ENCODE assay signal across 8 cellular contexts in genomic region chr19:6423499-6424189, GRCh38. TPM values are rescaled to one million over a fixed set of nuclear protein-coding genes. Genes with fewer than 3 reads are reported as not detected.
DNase-seq lines count a peak whose midpoint lies in the region; ATAC-seq and TF ChIP-seq lines count a peak whose summit lies in the region.

No MANE protein-coding gene starts in this region.

- peak overlapping the region; percentile 84 for H3K9ac ChIP-seq in ES-I3 (ENCODE audit: low read depth, low read length)

- peaks cover 11% of the 10 kb centered on the region for H3K36me3 ChIP-seq in ES-I3 (ENCODE audit: insufficient read depth, low read length)

- intact Hi-C loops in activated T-helper 2 cell treated with anti-CD3 and anti-CD28 coated beads, Interferon-gamma antibody, Interleukin-2, Interleukin-4, amounts not matched to agents 10 μg/mL and 5 μg/mL and 100 μg/mL, durations not matched to agents 14 hours and 24 hours and 36 hours (cut with micrococcal nuclease) = loop anchor here (2.0 to 10.0 kb wide), 2 partner anchors 63 to 81 kb away; partner anchors contain the start of genes CLPP and TUBB4A

- H3K27me3 Mint-ChIP-seq in activated T-helper 2 cell treated with anti-CD3 and anti-CD28 coated beads, Interferon-gamma antibody, Interleukin-2, Interleukin-4, amounts not matched to agents 10 μg/mL and 5 μg/mL and 100 μg/mL, durations not matched to agents 14 hours and 24 hours and 36 hours (ENCODE audit: low read depth) = no peaks in the 10 kb centered on the region
- H3K27me3 Mint-ChIP-seq in glutamatergic neuron (ENCODE audit: unreplicated experiment) (peaks cover 11% of the 10 kb centered on the region), progenitor cell of endocrine pancreas (no peaks in the 10 kb centered on the region)

- ATAC-seq in GM18858 (IDR thresholded peaks at IDR 0.05; ENCODE audit: unreplicated experiment) (no peak), GM18909 (IDR thresholded peaks at IDR 0.05; ENCODE audit: poor library complexity, unreplicated experiment) (no peak)

- no peaks in the 10 kb centered on the region for H3K4me1 ChIP-seq in ES-I3 (ENCODE audit: insufficient read depth, low read length)

- peaks cover 3% of the 10 kb centered on the region for H3K9me3 Mint-ChIP-seq in activated T-helper 2 cell treated with anti-CD3 and anti-CD28 coated beads, Interferon-gamma antibody, Interleukin-2, Interleukin-4, amounts not matched to agents 10 μg/mL and 5 μg/mL and 100 μg/mL, durations not matched to agents 14 hours and 24 hours and 36 hours
- peaks cover 12% of the 10 kb centered on the region for H3K9me3 Mint-ChIP-seq in glutamatergic neuron (ENCODE audit: unreplicated experiment)
- H3K9me3 Mint-ChIP-seq in progenitor cell of endocrine pancreas (ENCODE audit: low read depth) = no peaks in the 10 kb centered on the region

- no peaks in the 10 kb centered on the region for H3K9me3 ChIP-seq in ES-I3 (ENCODE audit: control insufficient read depth, insufficient read depth, low read length)

- H3K4me3 ChIP-seq in LNCaP clone FGC (ENCODE audit: low read depth, low read length) = peak overlapping the region; percentile 99

- H3K36me3 Mint-ChIP-seq in activated T-helper 2 cell treated with anti-CD3 and anti-CD28 coated beads, Interferon-gamma antibody, Interleukin-2, Interleukin-4, amounts not matched to agents 10 μg/mL and 5 μg/mL and 100 μg/mL, durations not matched to agents 14 hours and 24 hours and 36 hours (ENCODE audit: low read depth) = peaks cover 51% of the 10 kb centered on the region
- no peaks in the 10 kb centered on the region for H3K36me3 Mint-ChIP-seq in glutamatergic neuron (ENCODE audit: unreplicated experiment)
- peaks cover 7% of the 10 kb centered on the region for H3K36me3 Mint-ChIP-seq in progenitor cell of endocrine pancreas (ENCODE audit: insufficient read depth)

- DNase-seq in LNCaP clone FGC (ENCODE audit: low read depth) = no peak
- DNase-seq in activated T-helper 2 cell treated with anti-CD3 and anti-CD28 coated beads, Interferon-gamma antibody, Interleukin-2, Interleukin-4, amounts not matched to agents 10 μg/mL and 5 μg/mL and 100 μg/mL, durations not matched to agents 14 hours and 24 hours and 36 hours (ENCODE audit: low spot score) = peak; percentile 44
- peak; percentile 73 for DNase-seq in glutamatergic neuron
- no peak for DNase-seq in progenitor cell of endocrine pancreas (ENCODE audit: low spot score, unreplicated experiment)
- DNase-seq in NCI-H774 (lab: John Stamatoyannopoulos, UW) = no peak

- peak overlapping the region; percentile 94 for H3K4me3 Mint-ChIP-seq in activated T-helper 2 cell treated with anti-CD3 and anti-CD28 coated beads, Interferon-gamma antibody, Interleukin-2, Interleukin-4, amounts not matched to agents 10 μg/mL and 5 μg/mL and 100 μg/mL, durations not matched to agents 14 hours and 24 hours and 36 hours (ENCODE audit: low read depth)
- peak overlapping the region; percentile 91 for H3K4me3 Mint-ChIP-seq in glutamatergic neuron (ENCODE audit: unreplicated experiment)
- peak overlapping the region; percentile 88 for H3K4me3 Mint-ChIP-seq in progenitor cell of endocrine pancreas (ENCODE audit: low read depth)

- TF ChIP-seq CTCF in LNCaP clone FGC (IDR thresholded peaks at IDR 0.05; ENCODE audit: control insufficient read depth, extremely low read depth, insufficient read depth) (no peak), glutamatergic neuron (IDR thresholded peaks at IDR 0.05; ENCODE audit: partially characterized antibody, unreplicated experiment) (no peak), progenitor cell of endocrine pancreas (IDR thresholded peaks at IDR 0.05; ENCODE audit: unreplicated experiment) (no peak)

- H3K27ac Mint-ChIP-seq in activated T-helper 2 cell treated with anti-CD3 and anti-CD28 coated beads, Interferon-gamma antibody, Interleukin-2, Interleukin-4, amounts not matched to agents 10 μg/mL and 5 μg/mL and 100 μg/mL, durations not matched to agents 14 hours and 24 hours and 36 hours = peak overlapping the region; percentile 74
- H3K27ac Mint-ChIP-seq in glutamatergic neuron (ENCODE audit: unreplicated experiment) = peak overlapping the region; percentile 71
- peak overlapping the region; percentile 90 for H3K27ac Mint-ChIP-seq in progenitor cell of endocrine pancreas

- peaks cover 21% of the 10 kb centered on the region for H3K4me1 Mint-ChIP-seq in activated T-helper 2 cell treated with anti-CD3 and anti-CD28 coated beads, Interferon-gamma antibody, Interleukin-2, Interleukin-4, amounts not matched to agents 10 μg/mL and 5 μg/mL and 100 μg/mL, durations not matched to agents 14 hours and 24 hours and 36 hours (ENCODE audit: low read depth)
- peaks cover 17% of the 10 kb centered on the region for H3K4me1 Mint-ChIP-seq in glutamatergic neuron (ENCODE audit: low read depth, unreplicated experiment)
- peaks cover 11% of the 10 kb centered on the region for H3K4me1 Mint-ChIP-seq in progenitor cell of endocrine pancreas (ENCODE audit: low read depth)

RNA-seq across cellular contexts. Expression of gene KHSRP, which starts 1.0 kb away (rescaled TPM):
- total RNA-seq in activated T-helper 2 cell treated with anti-CD3 and anti-CD28 coated beads, Interferon-gamma antibody, Interleukin-2, Interleukin-4, amounts not matched to agents 10 μg/mL and 5 μg/mL and 100 μg/mL, durations not matched to agents 14 hours and 24 hours and 36 hours = 405 and 413 TPM in 2 replicates
- 318 TPM for total RNA-seq in glutamatergic neuron (ENCODE audit: unreplicated experiment)
- 419 and 436 TPM in 2 replicates for total RNA-seq in progenitor cell of endocrine pancreas

RNA-seq across cellular contexts. Expression of gene SLC25A41, which starts 9.9 kb away (rescaled TPM):
- 0.30 and 0.32 TPM in 2 replicates for total RNA-seq in activated T-helper 2 cell treated with anti-CD3 and anti-CD28 coated beads, Interferon-gamma antibody, Interleukin-2, Interleukin-4, amounts not matched to agents 10 μg/mL and 5 μg/mL and 100 μg/mL, durations not matched to agents 14 hours and 24 hours and 36 hours
- total RNA-seq in glutamatergic neuron (ENCODE audit: unreplicated experiment) (0.29 TPM), progenitor cell of endocrine pancreas (1.4 and 1.5 TPM in 2 replicates)

RNA-seq across cellular contexts. Expression of gene GTF2F1, which starts 30.7 kb away (rescaled TPM):
- total RNA-seq in activated T-helper 2 cell treated with anti-CD3 and anti-CD28 coated beads, Interferon-gamma antibody, Interleukin-2, Interleukin-4, amounts not matched to agents 10 μg/mL and 5 μg/mL and 100 μg/mL, durations not matched to agents 14 hours and 24 hours and 36 hours = 59.6 and 60.1 TPM in 2 replicates
- total RNA-seq in glutamatergic neuron (ENCODE audit: unreplicated experiment) = 56.0 TPM
- 75.1 and 77.8 TPM in 2 replicates for total RNA-seq in progenitor cell of endocrine pancreas

RNA-seq across cellular contexts. Expression of gene SLC25A23, which starts 35.9 kb away (rescaled TPM):
- total RNA-seq in activated T-helper 2 cell treated with anti-CD3 and anti-CD28 coated beads, Interferon-gamma antibody, Interleukin-2, Interleukin-4, amounts not matched to agents 10 μg/mL and 5 μg/mL and 100 μg/mL, durations not matched to agents 14 hours and 24 hours and 36 hours = 20.1 and 27.3 TPM in 2 replicates
- total RNA-seq in glutamatergic neuron (ENCODE audit: unreplicated experiment) (30.2 TPM), progenitor cell of endocrine pancreas (75.2 and 76.2 TPM in 2 replicates)

RNA-seq across cellular contexts. Expression of gene CRB3, which starts 40.4 kb away (rescaled TPM):
- 0.46 TPM in 1 of 2 replicates, not detected in the other for total RNA-seq in activated T-helper 2 cell treated with anti-CD3 and anti-CD28 coated beads, Interferon-gamma antibody, Interleukin-2, Interleukin-4, amounts not matched to agents 10 μg/mL and 5 μg/mL and 100 μg/mL, durations not matched to agents 14 hours and 24 hours and 36 hours
- not detected for total RNA-seq in glutamatergic neuron (ENCODE audit: unreplicated experiment)
- total RNA-seq in progenitor cell of endocrine pancreas = 63.0 and 71.2 TPM in 2 replicates

Comparison
In these comparisons a context has a peak if more than half of its experiments do, and no peak if none do; other contexts are left out.
1. DNase-seq: peak in activated T-helper 2 cell treated with anti-CD3 and anti-CD28 coated beads, Interferon-gamma antibody, Interleukin-2, Interleukin-4, amounts not matched to agents 10 μg/mL and 5 μg/mL and 100 μg/mL, durations not matched to agents 14 hours and 24 hours and 36 hours (single experiment) and glutamatergic neuron (single experiment); none in LNCaP clone FGC (single experiment), progenitor cell of endocrine pancreas (single experiment) and NCI-H774 (single experiment).
2. Peak in every context shown above with its lines, with median percentiles within 50 percentile points of each other: H3K27ac Mint-ChIP-seq and H3K4me3 Mint-ChIP-seq.